Comparison of ENCODE assay signal across 11 cellular contexts in the genomic region with DNA sequence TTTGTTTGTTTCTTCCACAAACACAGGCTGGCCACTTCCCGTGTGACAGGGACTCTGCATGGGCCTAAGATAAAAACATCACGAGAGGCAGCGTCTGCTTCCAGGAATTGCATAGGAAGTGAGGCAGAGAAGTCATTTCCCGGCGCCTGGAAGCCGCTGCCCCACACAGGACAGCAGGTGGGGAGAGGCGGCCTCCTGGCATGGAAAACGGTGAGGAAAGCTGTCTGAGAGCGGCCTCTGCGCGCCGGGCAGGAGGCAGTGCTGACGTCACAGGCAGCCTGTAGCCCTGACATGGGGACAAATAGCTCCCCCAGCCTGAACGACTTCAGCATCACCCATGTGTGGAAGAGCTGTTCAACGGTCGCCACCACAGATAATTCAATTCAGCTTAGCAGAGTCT.
DNase-seq lines count a peak whose midpoint lies in the region; ATAC-seq lines count a peak whose summit lies in the region.
"Had no signal": no experiment of that assay in that cellular context is flagged by ENCODE, and none has a peak within 500 bp of the region (broad histone marks: within the 10 kb centered on the region; RNA-seq: fewer than 3 reads in every experiment).

No MANE protein-coding gene starts in this region.

- H3K36me3 Mint-ChIP-seq in activated CD4-positive, alpha-beta T cell treated with anti-CD3 and anti-CD28 coated beads, Interleukin-2, amount 10 ng/mL, durations not matched to agents 7 days and 5 days (ENCODE audit: low read depth), result no peaks in the 10 kb centered on the region

- no peak overlapping the region for H3K4me3 Mint-ChIP-seq in activated CD4-positive, alpha-beta T cell treated with anti-CD3 and anti-CD28 coated beads, Interleukin-2, amount 10 ng/mL, durations not matched to agents 7 days and 5 days

- no peak overlapping the region for H3K27ac Mint-ChIP-seq in activated CD4-positive, alpha-beta T cell treated with anti-CD3 and anti-CD28 coated beads, Interleukin-2, amount 10 ng/mL, durations not matched to agents 7 days and 5 days

- DNase-seq in NCI-H2227 (lab: John Stamatoyannopoulos, UW; ENCODE audit: unreplicated experiment) (peak; percentile 32), NCI-H2227 treated with DMSO at 0.1 percent for 48 hours (lab: John Stamatoyannopoulos, UW) (no peak), cerebellum (ENCODE audit: low spot score) (peak; percentile 55), left lobe of liver (ENCODE audit: low spot score) (no peak), MG63 (no peak), superior temporal gyrus (ENCODE audit: extremely low spot score) (no peak)
- no peak for DNase-seq in activated CD4-positive, alpha-beta T cell treated with anti-CD3 and anti-CD28 coated beads, Interleukin-2, amount 10 ng/mL, durations not matched to agents 7 days and 5 days
- DNase-seq: activated CD4-positive, alpha-beta T cell treated with anti-CD3 and anti-CD28 coated beads for 1 hour; RPMI8226 had no signal

- H3K27ac ChIP-seq in subcutaneous abdominal adipose tissue (ENCODE audit: low read depth, low read length), result peak overlapping the region; percentile 51

- H3K4me1 Mint-ChIP-seq in activated CD4-positive, alpha-beta T cell treated with anti-CD3 and anti-CD28 coated beads, Interleukin-2, amount 10 ng/mL, durations not matched to agents 7 days and 5 days, result no peaks in the 10 kb centered on the region

- no peaks in the 10 kb centered on the region for H3K9me3 Mint-ChIP-seq in activated CD4-positive, alpha-beta T cell treated with anti-CD3 and anti-CD28 coated beads, Interleukin-2, amount 10 ng/mL, durations not matched to agents 7 days and 5 days

- H3K9me3 ChIP-seq in subcutaneous abdominal adipose tissue (ENCODE audit: control insufficient read depth in 5 of 5, low read length in 5 of 5) (no peaks in the 10 kb centered on the region), MG63 (no peaks in the 10 kb centered on the region)

- H3K27me3 ChIP-seq in subcutaneous abdominal adipose tissue (ENCODE audit: control insufficient read depth in 5 of 5, insufficient read depth in 4 of 5, low read length in 5 of 5) (no peaks in the 10 kb centered on the region), MG63 (no peaks in the 10 kb centered on the region)

- peak; percentile 54 for ATAC-seq in left lobe of liver
- ATAC-seq: GM12878 had no signal

- H3K36me3 ChIP-seq in subcutaneous abdominal adipose tissue (ENCODE audit: control insufficient read depth in 5 of 5, insufficient read depth in 5 of 5, low read length in 5 of 5) (no peaks in the 10 kb centered on the region), MG63 (no peaks in the 10 kb centered on the region)

- H3K27me3 Mint-ChIP-seq in activated CD4-positive, alpha-beta T cell treated with anti-CD3 and anti-CD28 coated beads, Interleukin-2, amount 10 ng/mL, durations not matched to agents 7 days and 5 days, result no peaks in the 10 kb centered on the region

- POLR2A ChIA-PET in activated CD4-positive, alpha-beta T cell treated with anti-CD3 and anti-CD28 coated beads, Interleukin-2, amount 10 ng/mL, durations not matched to agents 7 days and 5 days (lab: Charles Lee), result no interaction called here

- H3K4me1 ChIP-seq in subcutaneous abdominal adipose tissue (ENCODE audit: control insufficient read depth in 5 of 5, insufficient read depth in 5 of 5, low read length in 5 of 5), result peaks cover 4 to 42% (median 41%) of the 10 kb centered on the region in 5 donors

- H3K4me3 ChIP-seq in subcutaneous abdominal adipose tissue (ENCODE audit: low read depth in 1 of 5, low read length in 5 of 5), result peak overlapping the region in 2 of 5 donors; percentile 7 to 8
- no peak overlapping the region for H3K4me3 ChIP-seq in MG63
- H3K4me3 ChIP-seq: GM12878 had no signal

- peak overlapping the region in 1 of 5 donors; percentile 31 for H3K9ac ChIP-seq in subcutaneous abdominal adipose tissue (ENCODE audit: low read length in 5 of 5)

- CTCF ChIA-PET in activated CD4-positive, alpha-beta T cell treated with anti-CD3 and anti-CD28 coated beads, Interleukin-2, amount 10 ng/mL, durations not matched to agents 7 days and 5 days (lab: Charles Lee), result no interaction called here

Comparison
In these comparisons a context has a peak if more than half of its experiments do, and no peak if none do; other contexts are left out.
1. DNase-seq: peak in NCI-H2227 (single experiment) and cerebellum (single experiment); none in NCI-H2227 treated with DMSO at 0.1 percent for 48 hours (single experiment), left lobe of liver (single experiment), activated CD4-positive, alpha-beta T cell treated with anti-CD3 and anti-CD28 coated beads, Interleukin-2, amount 10 ng/mL, durations not matched to agents 7 days and 5 days (single experiment), MG63 (single experiment) and superior temporal gyrus (single experiment).